1 cellular context compared by ENCODE assay signal in the genomic region with DNA sequence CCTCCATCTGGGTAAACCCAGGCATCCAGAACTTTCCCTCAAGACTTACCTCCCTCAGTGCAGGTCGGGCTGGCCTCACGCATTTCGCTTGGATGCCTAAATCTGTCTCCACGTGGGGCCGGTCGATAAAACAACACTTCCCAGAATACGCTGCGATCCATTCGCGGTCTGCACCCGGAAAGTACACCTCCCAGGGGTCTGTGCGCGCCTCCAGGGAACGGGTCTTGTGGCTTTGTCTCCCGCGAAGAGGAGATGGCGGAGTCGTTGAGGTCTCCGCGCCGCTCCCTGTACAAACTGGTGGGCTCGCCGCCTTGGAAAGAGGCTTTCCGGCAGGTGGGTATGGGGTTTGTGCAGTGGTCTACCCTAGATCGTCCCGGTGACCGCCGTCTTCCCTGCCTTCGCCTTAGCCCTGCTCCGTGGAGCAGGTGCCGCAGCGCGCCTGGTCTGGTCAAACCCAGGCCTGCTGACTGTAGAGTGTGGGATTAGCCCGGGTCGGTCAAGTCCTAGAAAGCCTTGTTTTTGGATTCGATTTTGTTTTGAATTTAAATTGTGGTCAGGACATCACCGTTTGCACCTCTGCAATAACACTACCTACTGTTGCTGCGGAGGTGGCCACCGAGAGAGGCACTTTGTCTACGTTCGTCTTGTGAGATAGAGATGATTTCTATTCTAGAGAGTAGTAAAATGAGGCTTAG.
TF ChIP-seq lines count a peak whose summit lies in the region.

TSS of gene RPAIN (plus strand) at position 224 of the 695 bp plus-strand sequence. CDS start at position 253, 29 bp downstream.

TF ChIP-seq in K562, 482 proteins besides CTCF, POLR2A, EP300 and RAD21 (continued from another document and continues in another):
- TF ChIP-seq TEAD1 (CRISPR knock-in tag; IDR thresholded peaks at IDR 0.05) (peak in 1 of 2 experiments; percentile 49; a peak in 1 of 4 replicates), ZNF766 (CRISPR knock-in tag; conservative IDR thresholded peaks at IDR 0.05) (peak; percentile 3; the same call in 1 of the 2 replicates), SAP30 (IDR thresholded peaks at IDR 0.05; ENCODE audit: borderline replicate concordance, insufficient read depth, low read depth, low read length, poor library complexity, severe bottlenecking) (peak; percentile 71), PURB (CRISPR knock-in tag; IDR thresholded peaks at IDR 0.05; ENCODE audit: low read depth) (no peak), ZFP36 (IDR thresholded peaks at IDR 0.05; ENCODE audit: low read depth, low read length, partially characterized antibody) (no peak), MED1 (CRISPR knock-in tag; IDR thresholded peaks at IDR 0.05; ENCODE audit: borderline replicate concordance) (no peak), BRF2 (IDR thresholded peaks at IDR 0.05; ENCODE audit: borderline replicate concordance, insufficient read depth, insufficient read length) (no peak), NR2C1 (IDR thresholded peaks at IDR 0.05) (no peak; the same call in 1 of the 2 replicates), NR2C1 (tag; IDR thresholded peaks at IDR 0.05) (peak; percentile 28; the same call in 1 of the 2 replicates), CBX1 (IDR thresholded peaks at IDR 0.05; ENCODE audit: low read depth) (0 out of 2 replicates have a peak, but pooled peaks have one; percentile 30), KDM5B (IDR thresholded peaks at IDR 0.05; ENCODE audit: insufficient replicate concordance, low read depth, low read length) (peak; percentile 62), ZSCAN29 (IDR thresholded peaks at IDR 0.05) (0 out of 2 replicates have a peak, but pooled peaks have one; percentile 6), FIP1L1 (IDR thresholded peaks at IDR 0.05; ENCODE audit: low read depth, low read length, poor library complexity, severe bottlenecking) (no peak), BHLHE40 (IDR thresholded peaks at IDR 0.05; ENCODE audit: low read length) (no peak), BRCA1 (IDR thresholded peaks at IDR 0.05) (no peak), BRCA1 (CRISPR knock-in tag; IDR thresholded peaks at IDR 0.05) (no peak), ASH1L (IDR thresholded peaks at IDR 0.05; ENCODE audit: borderline replicate concordance, low read depth, partially characterized antibody) (no peak), PCBP2 (IDR thresholded peaks at IDR 0.05; ENCODE audit: low read depth, low read length, poor library complexity, severe bottlenecking) (no peak), NCOA1 (IDR thresholded peaks at IDR 0.05; ENCODE audit: low read depth) (no peak), SP2 (IDR thresholded peaks at IDR 0.05; ENCODE audit: extremely low read depth, low read depth, low read length, poor library complexity, severe bottlenecking) (no peak), SRSF3 (IDR thresholded peaks at IDR 0.05; ENCODE audit: insufficient read depth, low read length) (no peak), KAT8 (IDR thresholded peaks at IDR 0.05; ENCODE audit: low read depth) (no peak), AFF1 (IDR thresholded peaks at IDR 0.05; ENCODE audit: low read depth in 1 of 2, partially characterized antibody in 2 of 2) (peak in 1 of 2 experiments; percentile 94), ARID4B (CRISPR knock-in tag; IDR thresholded peaks at IDR 0.05) (peak; percentile 96), EHMT2 (IDR thresholded peaks at IDR 0.05) (no peak), SRF (CRISPR knock-in tag; IDR thresholded peaks at IDR 0.05) (no peak), TCF7 (IDR thresholded peaks at IDR 0.05; ENCODE audit: borderline replicate concordance) (no peak), MXI1 (IDR thresholded peaks at IDR 0.05; ENCODE audit: low read depth, low read length) (peak; percentile 90), RFX1 (IDR thresholded peaks at IDR 0.05) (no peak), IRF2 (CRISPR knock-in tag; IDR thresholded peaks at IDR 0.05) (no peak), WHSC1 (IDR thresholded peaks at IDR 0.05; ENCODE audit: low read length) (no peak), NCOA6 (IDR thresholded peaks at IDR 0.05) (no peak), ATF2 (CRISPR knock-in tag; IDR thresholded peaks at IDR 0.05) (no peak), ZMIZ1 (IDR thresholded peaks at IDR 0.05; ENCODE audit: low read depth in 2 of 2, low read length in 2 of 2) (peak in 1 of 2 experiments; percentile 34; a peak in 1 of 4 replicates), HNRNPH1 (optimal IDR thresholded peaks at IDR 0.05; ENCODE audit: low read depth, low read length) (no peak), ZNF311 (CRISPR knock-in tag; IDR thresholded peaks at IDR 0.05) (no peak)
- TF ChIP-seq, protein P1, sequence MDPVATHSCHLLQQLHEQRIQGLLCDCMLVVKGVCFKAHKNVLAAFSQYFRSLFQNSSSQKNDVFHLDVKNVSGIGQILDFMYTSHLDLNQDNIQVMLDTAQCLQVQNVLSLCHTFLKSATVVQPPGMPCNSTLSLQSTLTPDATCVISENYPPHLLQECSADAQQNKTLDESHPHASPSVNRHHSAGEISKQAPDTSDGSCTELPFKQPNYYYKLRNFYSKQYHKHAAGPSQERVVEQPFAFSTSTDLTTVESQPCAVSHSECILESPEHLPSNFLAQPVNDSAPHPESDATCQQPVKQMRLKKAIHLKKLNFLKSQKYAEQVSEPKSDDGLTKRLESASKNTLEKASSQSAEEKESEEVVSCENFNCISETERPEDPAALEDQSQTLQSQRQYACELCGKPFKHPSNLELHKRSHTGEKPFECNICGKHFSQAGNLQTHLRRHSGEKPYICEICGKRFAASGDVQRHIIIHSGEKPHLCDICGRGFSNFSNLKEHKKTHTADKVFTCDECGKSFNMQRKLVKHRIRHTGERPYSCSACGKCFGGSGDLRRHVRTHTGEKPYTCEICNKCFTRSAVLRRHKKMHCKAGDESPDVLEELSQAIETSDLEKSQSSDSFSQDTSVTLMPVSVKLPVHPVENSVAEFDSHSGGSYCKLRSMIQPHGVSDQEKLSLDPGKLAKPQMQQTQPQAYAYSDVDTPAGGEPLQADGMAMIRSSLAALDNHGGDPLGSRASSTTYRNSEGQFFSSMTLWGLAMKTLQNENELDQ (CRISPR knock-in tag; IDR thresholded peaks at IDR 0.05; ENCODE audit: borderline replicate concordance) = no peak
- TF ChIP-seq, protein P2, sequence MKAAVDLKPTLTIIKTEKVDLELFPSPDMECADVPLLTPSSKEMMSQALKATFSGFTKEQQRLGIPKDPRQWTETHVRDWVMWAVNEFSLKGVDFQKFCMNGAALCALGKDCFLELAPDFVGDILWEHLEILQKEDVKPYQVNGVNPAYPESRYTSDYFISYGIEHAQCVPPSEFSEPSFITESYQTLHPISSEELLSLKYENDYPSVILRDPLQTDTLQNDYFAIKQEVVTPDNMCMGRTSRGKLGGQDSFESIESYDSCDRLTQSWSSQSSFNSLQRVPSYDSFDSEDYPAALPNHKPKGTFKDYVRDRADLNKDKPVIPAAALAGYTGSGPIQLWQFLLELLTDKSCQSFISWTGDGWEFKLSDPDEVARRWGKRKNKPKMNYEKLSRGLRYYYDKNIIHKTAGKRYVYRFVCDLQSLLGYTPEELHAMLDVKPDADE (conservative IDR thresholded peaks at IDR 0.05; ENCODE audit: control insufficient read depth, low read depth, low read length) = 0 out of 2 replicates have a peak, but pooled peaks have one; percentile 38
